1 cellular context compared by ENCODE assay signal in the genomic region with DNA sequence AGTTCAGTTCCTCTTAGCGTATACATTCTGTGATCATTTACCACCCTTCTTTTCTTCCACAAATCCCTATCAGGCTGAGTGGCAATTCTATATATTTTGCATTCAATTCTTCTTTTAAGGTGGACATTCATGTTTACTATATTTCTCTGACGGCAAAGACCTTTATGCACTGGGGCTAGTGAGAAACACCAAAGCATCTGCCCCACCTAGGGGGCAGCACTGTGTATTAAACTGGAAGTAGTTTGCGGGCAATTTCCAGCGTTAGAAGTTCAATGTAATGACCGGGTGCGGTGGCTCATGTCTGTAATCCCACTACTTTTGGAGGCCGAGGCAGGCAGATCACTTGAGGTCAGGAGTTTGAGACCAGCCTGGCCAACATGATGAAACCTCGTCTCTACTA.
TF ChIP-seq lines count a peak whose summit lies in the region.

No MANE protein-coding gene starts in this region.

TF ChIP-seq in GM23338, 12 proteins besides CTCF, POLR2A, EP300 and RAD21 (continued from another document):
- TF ChIP-seq JUNB (IDR thresholded peaks at IDR 0.05; ENCODE audit: unreplicated experiment) (no peak), ZNF331 (CRISPR knock-in tag; IDR thresholded peaks at IDR 0.05; ENCODE audit: low read depth) (no peak), EZH2 (IDR thresholded peaks at IDR 0.05; ENCODE audit: low read depth, unreplicated experiment) (no peak), NANOG (IDR thresholded peaks at IDR 0.05; ENCODE audit: borderline replicate concordance) (no peak)
